Comparison of ENCODE assay signal across 16 cellular contexts in genomic region chr5:170353011-170353890, GRCh38. TPM values are rescaled to one million over a fixed set of nuclear protein-coding genes. Genes with fewer than 3 reads are reported as not detected.
DNase-seq lines count a peak whose midpoint lies in the region; ATAC-seq, FAIRE-seq and TF ChIP-seq lines count a peak whose summit lies in the region.
"Had no signal": no experiment of that assay in that cellular context is flagged by ENCODE, and none has a peak within 500 bp of the region (broad histone marks: within the 10 kb centered on the region; RNA-seq: fewer than 3 reads in every experiment).

No MANE protein-coding gene starts in this region.

- H3K9ac ChIP-seq in H1 (replicated peaks in 1 of 4; ENCODE audit: extremely low read depth in 1 of 4, low read depth in 3 of 4, low read length in 3 of 4): no peak overlapping the region

- no peak overlapping the region for H4K5ac ChIP-seq in H1 (ENCODE audit: insufficient read length, low read depth, low read length)

- peak overlapping the region; percentile 30 to 45 (median 43) for H3K4me3 Mint-ChIP-seq in nephron
- H3K4me3 Mint-ChIP-seq in activated CD8-positive, alpha-beta memory T cell treated with anti-CD3 and anti-CD28 coated beads, Interleukin-2, amount 10 ng/mL, durations not matched to agents 7 days and 5 days: no peak overlapping the region
- H3K4me3 Mint-ChIP-seq: activated T-cell treated with anti-CD3 and anti-CD28 coated beads, Interleukin-2, amount 50 U/mL, for 72 hours; immature natural killer cell; natural killer cell had no signal

- H2BK5ac ChIP-seq in H1 (ENCODE audit: low read depth, low read length): peak overlapping the region; percentile 42; the same call in 1 of the 2 replicates

- intact Hi-C loops in A673 (cut with micrococcal nuclease; ENCODE audit: unreplicated experiment): loop anchor here (5.0 kb wide), 1 partner anchor 131 kb away; no protein-coding TSS in a partner anchor

- no peaks in the 10 kb centered on the region for H3K79me1 ChIP-seq in H1 (ENCODE audit: low read depth, low read length)

- H3K23ac ChIP-seq in H1 (ENCODE audit: insufficient read length): no peak overlapping the region

- FAIRE-seq in H1 (lab: Jason Lieb, UNC): no peak
- FAIRE-seq: GM18507 had no signal

- no peaks in the 10 kb centered on the region for H3K36me3 Mint-ChIP-seq in nephron (ENCODE audit: low read depth)
- H3K36me3 Mint-ChIP-seq in activated CD8-positive, alpha-beta memory T cell treated with anti-CD3 and anti-CD28 coated beads, Interleukin-2, amount 10 ng/mL, durations not matched to agents 7 days and 5 days: no peaks in the 10 kb centered on the region
- H3K36me3 Mint-ChIP-seq: immature natural killer cell, natural killer cell had no signal

- no peaks in the 10 kb centered on the region for H3K9me3 Mint-ChIP-seq in nephron
- no peaks in the 10 kb centered on the region for H3K9me3 Mint-ChIP-seq in activated CD8-positive, alpha-beta memory T cell treated with anti-CD3 and anti-CD28 coated beads, Interleukin-2, amount 10 ng/mL, durations not matched to agents 7 days and 5 days (ENCODE audit: low read depth)
- H3K9me3 Mint-ChIP-seq: activated T-cell treated with anti-CD3 and anti-CD28 coated beads, Interleukin-2, amount 50 U/mL, for 72 hours; immature natural killer cell; natural killer cell had no signal

- H3K79me2 ChIP-seq in H1 (ENCODE audit: control insufficient read depth in 1 of 2, insufficient read depth in 2 of 2, low read length in 2 of 2): no peaks in the 10 kb centered on the region

- TF ChIP-seq POLR2A in H1 (IDR thresholded peaks at IDR 0.05; ENCODE audit: control extremely low read depth in 1 of 2, low read depth in 2 of 2, low read length in 2 of 2): no peak

- no peak for ATAC-seq in activated CD8-positive, alpha-beta memory T cell treated with anti-CD3 and anti-CD28 coated beads, Interleukin-2, amount 10 ng/mL, durations not matched to agents 7 days and 5 days
- ATAC-seq: activated T-cell treated with anti-CD3 and anti-CD28 coated beads, Interleukin-2, amount 50 U/mL, for 72 hours; natural killer cell had no signal

- H4K20me1 ChIP-seq in H1 (replicated peaks in 1 of 2; ENCODE audit: control insufficient read depth in 1 of 2, insufficient read depth in 2 of 2, low read length in 2 of 2): no peaks in the 10 kb centered on the region

- H3K4me2 ChIP-seq in H1 (ENCODE audit: insufficient read depth in 1 of 2, low read depth in 2 of 2, low read length in 2 of 2): peak overlapping the region; percentile 21 to 38; a peak in 2 of 4 replicates

- H2BK20ac ChIP-seq in H1 (ENCODE audit: low read length): peak overlapping the region; percentile 55

- no peak overlapping the region for H2BK120ac ChIP-seq in H1 (replicated peaks; ENCODE audit: low read depth, low read length)

- peaks cover 61% of the 10 kb centered on the region for H3K4me1 Mint-ChIP-seq in nephron
- no peaks in the 10 kb centered on the region for H3K4me1 Mint-ChIP-seq in activated CD8-positive, alpha-beta memory T cell treated with anti-CD3 and anti-CD28 coated beads, Interleukin-2, amount 10 ng/mL, durations not matched to agents 7 days and 5 days
- H3K4me1 Mint-ChIP-seq: immature natural killer cell, natural killer cell had no signal

- H3K27ac Mint-ChIP-seq in nephron: peak overlapping the region; percentile 26 to 75 (median 63)
- no peak overlapping the region for H3K27ac Mint-ChIP-seq in activated CD8-positive, alpha-beta memory T cell treated with anti-CD3 and anti-CD28 coated beads, Interleukin-2, amount 10 ng/mL, durations not matched to agents 7 days and 5 days
- H3K27ac Mint-ChIP-seq: activated T-cell treated with anti-CD3 and anti-CD28 coated beads, Interleukin-2, amount 50 U/mL, for 72 hours; immature natural killer cell; natural killer cell had no signal

- peak overlapping the region; percentile 48 for H3K4me3 ChIP-seq in A673 (ENCODE audit: low read depth, low read length, poor library complexity, severe bottlenecking)
- H3K4me3 ChIP-seq in H1 (ENCODE audit: extremely low read depth in 1 of 4, insufficient read depth in 2 of 4, low read depth in 3 of 4, low read length in 4 of 4): no peak overlapping the region

- 0 out of 2 replicates have a peak overlapping the region, but pooled peaks have one; percentile 13 for H2BK15ac ChIP-seq in H1 (ENCODE audit: low read length)

- no peaks in the 10 kb centered on the region for H3K27me3 ChIP-seq in A673 (replicated peaks; ENCODE audit: insufficient read depth, low read depth, low read length, poor library complexity)
- peaks cover 0 to 7% (median 3%) of the 10 kb centered on the region in 4 experiments; a peak in 6 of 7 replicates for H3K27me3 ChIP-seq in H1 (replicated peaks in 1 of 4; ENCODE audit: control insufficient read depth in 3 of 4, extremely low read depth in 1 of 4, insufficient read depth in 3 of 4, low read length in 3 of 4)

- no peak overlapping the region for H3K56ac ChIP-seq in H1 (replicated peaks; ENCODE audit: insufficient read length, low read depth, low read length)

- peak overlapping the region; percentile 62; the same call in 1 of the 2 replicates for H3K18ac ChIP-seq in H1 (ENCODE audit: extremely low read depth, low read length)

- no peak overlapping the region for H2AFZ ChIP-seq in H1 (ENCODE audit: low read length)

- H3K27ac ChIP-seq in A673 (ENCODE audit: low read depth, low read length, poor library complexity, severe bottlenecking): peak overlapping the region; percentile 66
- H3K27ac ChIP-seq in H1 (ENCODE audit: low read depth, low read length): no peak overlapping the region

- H3K4me1 ChIP-seq in A673 (ENCODE audit: insufficient read depth, low read length, poor library complexity, severe bottlenecking) (peaks cover 23% of the 10 kb centered on the region), H1 (replicated peaks in 1 of 4; ENCODE audit: control insufficient read depth in 3 of 4, insufficient read depth in 4 of 4, low read length in 3 of 4) (peaks cover 9 to 25% (median 16%) of the 10 kb centered on the region in 4 experiments)

- peak overlapping the region; percentile 67; the same call in 1 of the 2 replicates for H2AK5ac ChIP-seq in H1 (ENCODE audit: low read depth, low read length)

- H2BK12ac ChIP-seq in H1 (ENCODE audit: low read depth, low read length): peak overlapping the region; percentile 62; the same call in 1 of the 2 replicates

- CTCF ChIA-PET in A673 (lab: Charles Lee) (interaction anchor here (1.1 kb wide), 1 partner anchor 79 kb away, joined by 4 read pairs; no protein-coding TSS in a partner anchor), H1 (lab: Charles Lee; ENCODE audit: partially characterized antibody) (interaction anchor here (0.8 to 4.2 kb wide), 26 partner anchors 9 to 166 kb away, joined by 3 to 18 read pairs (median 3); no protein-coding TSS in a partner anchor), HEK293T (lab: Yijun Ruan, JAX) (interaction anchor here (1.0 kb wide), 2 partner anchors 28 to 127 kb away, joined by 3 read pairs; no protein-coding TSS in a partner anchor)
- CTCF ChIA-PET in activated CD8-positive, alpha-beta memory T cell treated with anti-CD3 and anti-CD28 coated beads, Interleukin-2, amount 10 ng/mL, durations not matched to agents 7 days and 5 days (lab: Charles Lee): interaction anchor here (1.1 kb wide), 1 partner anchor 8 kb away, joined by 3 read pairs; no protein-coding TSS in a partner anchor

- peaks cover 35% of the 10 kb centered on the region for H3K27me3 Mint-ChIP-seq in nephron (ENCODE audit: low read depth)
- H3K27me3 Mint-ChIP-seq in activated CD8-positive, alpha-beta memory T cell treated with anti-CD3 and anti-CD28 coated beads, Interleukin-2, amount 10 ng/mL, durations not matched to agents 7 days and 5 days: peaks cover 51% of the 10 kb centered on the region

- DNase-seq in A673 (ENCODE audit: low spot score): peak; percentile 88
- peak; percentile 93 to 94 for DNase-seq in Kasumi-1 (lab: John Stamatoyannopoulos, UW)
- DNase-seq in H1 (ENCODE audit: low read depth in 1 of 2, low spot score in 2 of 2): peak in 1 of 2 experiments; percentile 56
- DNase-seq in HEK293T (ENCODE audit: extremely low spot score): no peak
- DNase-seq in activated CD8-positive, alpha-beta memory T cell treated with anti-CD3 and anti-CD28 coated beads, Interleukin-2, amount 10 ng/mL, durations not matched to agents 7 days and 5 days: no peak
- no peak for DNase-seq in superior temporal gyrus (ENCODE audit: extremely low spot score)
- no peak for DNase-seq in LoVo (ENCODE audit: low spot score)
- DNase-seq: activated CD4-positive, CD25-positive, alpha-beta regulatory T cell; activated T-cell treated with anti-CD3 and anti-CD28 coated beads, Interleukin-2, amount 50 U/mL, for 72 hours; EL; immature natural killer cell; natural killer cell; NCI-H2171 had no signal

- peak overlapping the region; percentile 34 for H4K91ac ChIP-seq in H1 (replicated peaks; ENCODE audit: insufficient read length, low read length)

- WGBS in H1 (ENCODE audit: extremely low coverage in 1 of 2, insufficient coverage in 1 of 2, insufficient read length in 1 of 2, insufficient replicate concordance in 2 of 2, low coverage in 1 of 2, low lambda C conversion rate in 2 of 2, missing lambda C conversion rate in 1 of 2), 2 experiments: 68% methylated on average over 20 of the region's 21 CpGs; no CpG with 5 or more reads in 1 of the 2 experiments

- H3K14ac ChIP-seq in H1 (ENCODE audit: insufficient read length): no peak overlapping the region

- H3K36me3 ChIP-seq in A673 (ENCODE audit: insufficient read depth, low read length, poor library complexity, severe bottlenecking) (no peaks in the 10 kb centered on the region), H1 (ENCODE audit: control insufficient read depth in 2 of 4, insufficient read depth in 4 of 4, low read length in 3 of 4) (no peaks in the 10 kb centered on the region)

- no TSS peak for BruUV-seq in A673 (replicated peaks; lab: Mats Ljungman, UMichigan)

- TF ChIP-seq CTCF in A673 (conservative IDR thresholded peaks at IDR 0.05; ENCODE audit: low read depth, low read length) (no peak), H1 (IDR thresholded peaks at IDR 0.05; ENCODE audit: control extremely low read depth in 1 of 3, insufficient read depth in 1 of 3, low read depth in 1 of 3, low read length in 3 of 3) (no peak), nephron (IDR thresholded peaks at IDR 0.05; ENCODE audit: unreplicated experiment in 3 of 3) (no peak)

- POLR2A ChIA-PET in A673 (lab: Charles Lee; ENCODE audit: low non-redundant PET) (interaction anchor here (0.5 kb wide), 1 partner anchor 22 kb away, joined by 4 read pairs; no protein-coding TSS in a partner anchor), H1 (lab: Charles Lee; ENCODE audit: partially characterized antibody) (interaction anchor here (1.5 kb wide), 1 partner anchor 44 kb away, joined by 3 read pairs; no protein-coding TSS in a partner anchor), HEK293T (lab: Yijun Ruan, JAX) (no interaction called here)

- TF ChIP-seq RAD21 in H1 (IDR thresholded peaks at IDR 0.05 in 1 of 2, conservative IDR thresholded peaks at IDR 0.05 in 1 of 2; ENCODE audit: low read depth in 2 of 2, low read length in 2 of 2): no peak

- peaks cover 5% of the 10 kb centered on the region for H3K9me3 ChIP-seq in A673 (ENCODE audit: low read depth, low read length, poor library complexity, severe bottlenecking)
- no peaks in the 10 kb centered on the region for H3K9me3 ChIP-seq in H1 (ENCODE audit: insufficient read depth in 2 of 2, low read depth in 1 of 2, low read length in 1 of 2)

- TF ChIP-seq EP300 in H1 (IDR thresholded peaks at IDR 0.05; ENCODE audit: borderline replicate concordance in 1 of 2, low read depth in 2 of 2, low read length in 2 of 2): no peak

- no peak overlapping the region for H3K4ac ChIP-seq in H1 (replicated peaks; ENCODE audit: insufficient read length, low read depth, low read length)

- no peaks in the 10 kb centered on the region for H3K23me2 ChIP-seq in H1 (ENCODE audit: low read depth, low read length)

- no peak overlapping the region for H4K8ac ChIP-seq in H1 (ENCODE audit: extremely low read depth, insufficient read depth, low read length)

RNA-seq across cellular contexts. Expression of gene KCNMB1, which starts 35.9 kb away (rescaled TPM):
- total RNA-seq in A673 (2021): not detected in 2 replicates
- total RNA-seq in H1 (2021; fragmentation: NEBNext Ultra II Directional; extraction: Animal tissue kit (Norgen Biotek cat#: 25700)): 0.10 and 0.19 TPM in 2 replicates
- polyA plus RNA-seq in H1 (2011; rRNA removed): 0.08 TPM in 2 replicates
- polyA plus RNA-seq in H1 (2011; cell fraction: cytosol; rRNA removed): 0.05 TPM
- polyA plus RNA-seq in H1 (2011; cell fraction: nucleus; rRNA removed): 0.16 TPM
- polyA plus RNA-seq in H1 (2012, experiment 1 of 2): 0.07 to 0.20 TPM (median 0.12 TPM) in 4 replicates
- 0.09 TPM for polyA plus RNA-seq in H1 (2012, experiment 2 of 2)
- 0.20 TPM for polyA plus RNA-seq in H1 (2013, experiment 1 of 2)
- 0.28 TPM for polyA plus RNA-seq in H1 (2013, experiment 2 of 2)
- polyA minus RNA-seq in H1 (2011; rRNA and poly(A)+ RNA removed): 0.09 and 0.12 TPM in 2 replicates
- polyA minus RNA-seq in H1 (2011; cell fraction: cytosol; rRNA and poly(A)+ RNA removed): not detected
- polyA minus RNA-seq in H1 (2011; cell fraction: nucleus; rRNA and poly(A)+ RNA removed): not detected
- total RNA-seq in activated CD8-positive, alpha-beta memory T cell treated with anti-CD3 and anti-CD28 coated beads, Interleukin-2, amount 10 ng/mL, durations not matched to agents 7 days and 5 days: not detected
- total RNA-seq: activated T-cell treated with anti-CD3 and anti-CD28 coated beads, Interleukin-2, amount 50 U/mL, for 72 hours; RPMI7951 had no signal

RNA-seq across cellular contexts. Expression of gene LCP2, which starts 55.7 kb away (rescaled TPM):
- total RNA-seq in A673 (2021): not detected in 2 replicates
- 0.26 and 0.42 TPM in 2 replicates for total RNA-seq in H1 (2021; fragmentation: NEBNext Ultra II Directional; extraction: Animal tissue kit (Norgen Biotek cat#: 25700))
- 0.11 and 0.33 TPM in 2 replicates for polyA plus RNA-seq in H1 (2011; rRNA removed)
- polyA plus RNA-seq in H1 (2011; cell fraction: cytosol; rRNA removed): 0.25 TPM
- not detected for polyA plus RNA-seq in H1 (2011; cell fraction: nucleus; rRNA removed)
- 0.14 to 0.25 TPM (median 0.19 TPM) in 4 replicates for polyA plus RNA-seq in H1 (2012, experiment 1 of 2)
- 0.08 TPM for polyA plus RNA-seq in H1 (2012, experiment 2 of 2)
- polyA plus RNA-seq in H1 (2013, experiment 1 of 2): 0.47 TPM
- 0.37 TPM for polyA plus RNA-seq in H1 (2013, experiment 2 of 2)
- 0.22 and 0.24 TPM in 2 replicates for polyA minus RNA-seq in H1 (2011; rRNA and poly(A)+ RNA removed)
- polyA minus RNA-seq in H1 (2011; cell fraction: cytosol; rRNA and poly(A)+ RNA removed): not detected
- polyA minus RNA-seq in H1 (2011; cell fraction: nucleus; rRNA and poly(A)+ RNA removed): 0.30 TPM
- 100 to 1,000 TPM; 393 to 419 TPM for total RNA-seq in activated CD8-positive, alpha-beta memory T cell treated with anti-CD3 and anti-CD28 coated beads, Interleukin-2, amount 10 ng/mL, durations not matched to agents 7 days and 5 days

Comparison
In these comparisons a context has a peak if more than half of its experiments do, and no peak if none do; other contexts are left out.
1. DNase-seq: peak in A673 (single experiment) and Kasumi-1 (2 of 2); none in HEK293T (single experiment), activated CD8-positive, alpha-beta memory T cell treated with anti-CD3 and anti-CD28 coated beads, Interleukin-2, amount 10 ng/mL, durations not matched to agents 7 days and 5 days (single experiment), superior temporal gyrus (single experiment) and LoVo (single experiment).
2. RNA of gene LCP2, which starts 55.7 kb away (total RNA-seq): 393 to 419 TPM in activated CD8-positive, alpha-beta memory T cell treated with anti-CD3 and anti-CD28 coated beads, Interleukin-2, amount 10 ng/mL, durations not matched to agents 7 days and 5 days; 0.26 to 0.42 TPM in H1 and not detected in A673; every median in the first group is over 100 times any median in the second.